Comparison of ENCODE assay signal across 8 cellular contexts in the genomic region with DNA sequence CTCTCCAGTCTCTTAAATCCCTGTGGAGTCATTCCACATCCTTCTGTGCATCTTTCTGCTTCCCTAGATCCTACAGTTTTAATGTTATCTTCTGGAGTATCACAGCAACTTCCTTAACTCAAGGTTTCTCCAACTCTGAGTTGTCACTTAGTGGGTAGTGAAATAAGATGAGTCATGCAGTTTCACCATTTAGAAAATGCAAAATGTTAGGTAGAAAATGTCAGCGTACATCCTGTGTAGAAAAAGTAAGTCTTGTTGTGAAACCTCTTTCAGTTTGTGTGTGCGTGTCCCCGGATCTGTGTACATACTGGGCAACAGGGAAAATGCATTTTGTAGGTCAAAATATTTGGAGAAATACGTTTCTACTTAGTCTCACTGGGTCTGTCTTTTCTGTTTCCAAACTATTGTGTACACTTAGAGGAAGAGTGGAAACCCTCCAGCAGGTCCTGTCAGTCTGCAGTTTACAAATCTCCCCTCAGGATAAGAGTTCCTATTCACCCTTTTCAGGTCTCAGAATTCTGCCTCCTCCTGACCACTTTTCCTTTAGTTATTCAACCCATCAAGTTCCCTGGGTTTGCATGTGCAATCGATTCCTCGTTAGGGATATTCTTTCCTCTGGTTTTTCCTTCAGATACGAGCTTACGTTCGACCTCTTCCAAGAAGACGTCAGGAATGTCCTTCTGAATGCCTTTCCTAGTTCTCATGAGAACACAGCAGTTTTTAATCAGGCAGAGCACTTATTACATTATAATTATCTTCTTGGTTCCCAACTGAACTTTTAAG.
A peak's percentile ranks its signal among the peaks of the same experiment; 100 is the strongest.
DNase-seq lines count a peak whose midpoint lies in the region; ATAC-seq and TF ChIP-seq lines count a peak whose summit lies in the region.

No MANE protein-coding gene starts in this region.

- DNase-seq in Caki2 (ENCODE audit: low read depth) (peak; percentile 76), SIG-M5 treated with dmso at 0.1 percent for 504 hours (lab: John Stamatoyannopoulos, UW; ENCODE audit: unreplicated experiment) (peak; percentile 98), ecto neural progenitor cell (ENCODE audit: low spot score) (no peak), endothelial cell (ENCODE audit: low spot score) (no peak)
- DNase-seq in effector memory CD4-positive, alpha-beta T cell: no peak

- peak overlapping the region; percentile 42 for H3K4me3 ChIP-seq in effector memory CD4-positive, alpha-beta T cell (ENCODE audit: insufficient read depth, low read depth, low read length, poor library complexity, severe bottlenecking)
- H3K4me3 ChIP-seq in mesodermal cell (ENCODE audit: extremely low read depth, insufficient read depth, low read length, poor library complexity, severe bottlenecking): peak overlapping the region; percentile 52

- H3K36me3 ChIP-seq in effector memory CD4-positive, alpha-beta T cell (ENCODE audit: control insufficient read depth, insufficient read depth, low read length): no peaks in the 10 kb centered on the region
- H3K36me3 ChIP-seq in mesodermal cell (ENCODE audit: control insufficient read depth, insufficient read depth, low read length): peaks cover 33% of the 10 kb centered on the region

- H3K4me1 ChIP-seq in effector memory CD4-positive, alpha-beta T cell (ENCODE audit: control insufficient read depth, insufficient read depth, low read length, poor library complexity, severe bottlenecking): peaks cover 25% of the 10 kb centered on the region
- peaks cover 26% of the 10 kb centered on the region for H3K4me1 ChIP-seq in mesodermal cell (ENCODE audit: control insufficient read depth, insufficient read depth, low read length, poor library complexity, severe bottlenecking)

- 0% methylated on average over 9 of the region's 10 CpGs for WGBS in mesodermal cell (ENCODE audit: insufficient coverage in 2 of 2), 2 experiments

- H3K36me3 Mint-ChIP-seq in endothelial cell (ENCODE audit: low read depth, unreplicated experiment): no peaks in the 10 kb centered on the region

- no peaks in the 10 kb centered on the region for H3K9me3 ChIP-seq in effector memory CD4-positive, alpha-beta T cell (ENCODE audit: control insufficient read depth, low read length)
- H3K9me3 ChIP-seq in mesodermal cell (ENCODE audit: control insufficient read depth, low read length): no peaks in the 10 kb centered on the region

- peaks cover 2% of the 10 kb centered on the region for H3K4me1 Mint-ChIP-seq in endothelial cell (ENCODE audit: unreplicated experiment)

- H3K4me3 Mint-ChIP-seq in endothelial cell (ENCODE audit: unreplicated experiment): no peak overlapping the region

- peak overlapping the region; percentile 50 for H3K27ac ChIP-seq in effector memory CD4-positive, alpha-beta T cell (ENCODE audit: insufficient read depth, low read length, poor library complexity, severe bottlenecking)
- peak overlapping the region; percentile 100 for H3K27ac ChIP-seq in mesodermal cell (ENCODE audit: low read depth, low read length, severe bottlenecking)

- no peak overlapping the region for H3K27ac Mint-ChIP-seq in endothelial cell (ENCODE audit: unreplicated experiment)

- H3K27me3 ChIP-seq in effector memory CD4-positive, alpha-beta T cell (replicated peaks; ENCODE audit: control insufficient read depth, insufficient read depth, low read length, poor library complexity, severe bottlenecking): no peaks in the 10 kb centered on the region

- no peaks in the 10 kb centered on the region for H3K27me3 Mint-ChIP-seq in endothelial cell (ENCODE audit: unreplicated experiment)

- no peak for TF ChIP-seq CTCF in endothelial cell (IDR thresholded peaks at IDR 0.05; ENCODE audit: unreplicated experiment)

- in situ Hi-C loops in Caki2 (cut with HindIII; ENCODE audit: low pct_unique_long_range_greater_than_20kb, low sequenced_read_pairs): no loop called here

- H3K9me3 Mint-ChIP-seq in endothelial cell (ENCODE audit: unreplicated experiment): no peaks in the 10 kb centered on the region

- ATAC-seq in GM19351 (IDR thresholded peaks at IDR 0.05; ENCODE audit: unreplicated experiment): peak; percentile 90
- ATAC-seq in HG03342 (IDR thresholded peaks at IDR 0.05; ENCODE audit: unreplicated experiment): peak; percentile 87

Comparison
In these comparisons a context has a peak if more than half of its experiments do, and no peak if none do; other contexts are left out.
1. DNase-seq: peak in Caki2 (single experiment) and SIG-M5 treated with dmso at 0.1 percent for 504 hours (single experiment); none in effector memory CD4-positive, alpha-beta T cell (0 of 3), ecto neural progenitor cell (single experiment) and endothelial cell (single experiment).